8 cellular contexts compared by ENCODE assay signal in the genomic region with DNA sequence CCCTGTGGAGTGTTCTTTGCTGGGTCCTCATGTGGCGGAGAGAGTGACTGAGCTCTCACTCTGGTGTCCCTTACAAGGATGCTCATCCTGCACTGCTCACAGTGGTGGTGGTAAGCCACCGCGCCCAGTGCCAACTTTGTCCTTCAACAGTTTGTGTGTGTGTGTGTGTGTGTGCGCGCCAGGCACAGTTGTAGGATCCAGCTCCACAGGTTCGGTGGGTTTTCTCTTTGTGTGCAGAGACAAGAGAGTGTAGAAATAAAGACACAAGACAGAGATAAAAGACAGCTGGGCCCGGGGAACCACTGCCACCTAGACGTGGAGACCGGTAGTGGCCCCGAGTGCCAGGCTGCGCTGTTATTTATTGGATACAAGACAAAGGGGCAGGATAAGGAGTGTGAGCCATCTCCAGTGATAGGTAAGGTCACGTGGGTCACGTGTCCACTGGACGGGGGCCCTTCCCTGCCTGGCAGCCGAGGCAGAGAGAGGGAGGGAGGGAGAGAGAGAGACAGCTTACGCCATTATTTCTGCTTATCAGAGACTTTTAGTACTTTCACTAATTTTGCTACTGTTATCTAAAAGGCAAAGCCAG. TPM values are rescaled to one million over a fixed set of nuclear protein-coding genes. Genes with fewer than 3 reads are reported as not detected.
DNase-seq lines count a peak whose midpoint lies in the region; TF ChIP-seq lines count a peak whose summit lies in the region.
"Not testable (repeated sequence)": the region's sequence is repeated elsewhere in the genome, so short reads cannot be mapped to it uniquely, and the experiment has no call there.

No MANE protein-coding gene starts in this region.

- not testable (repeated sequence) for H3K4me1 ChIP-seq in BE2C; mesodermal cell (ENCODE audit: control insufficient read depth, insufficient read depth, low read length, poor library complexity, severe bottlenecking)

- H3K27ac Mint-ChIP-seq in T-helper 2 cell treated with Interferon-gamma antibody and Interleukin-4, amounts not matched to agents 5 μg/mL and 100 μg/mL, for 36 hours: peak overlapping the region; percentile 92

- not testable (repeated sequence) for H3K36me3 ChIP-seq in BE2C; mesodermal cell (ENCODE audit: control insufficient read depth, insufficient read depth, low read length)

- H3K36me3 Mint-ChIP-seq in T-helper 2 cell treated with Interferon-gamma antibody and Interleukin-4, amounts not matched to agents 5 μg/mL and 100 μg/mL, for 36 hours (ENCODE audit: low read depth): not testable (repeated sequence)

- H3K27me3 ChIP-seq in BE2C: not testable (repeated sequence)

- TF ChIP-seq CTCF in BE2C (IDR thresholded peaks at IDR 0.05; ENCODE audit: low read depth, low read length) (peak; percentile 70), fibroblast of mammary gland (conservative IDR thresholded peaks at IDR 0.05; ENCODE audit: control insufficient read depth, insufficient read depth, low read depth, low read length) (peak; percentile 54)

- H3K9me3 ChIP-seq in BE2C; mesodermal cell (ENCODE audit: control insufficient read depth, low read length): not testable (repeated sequence)

- H3K4me1 Mint-ChIP-seq in T-helper 2 cell treated with Interferon-gamma antibody and Interleukin-4, amounts not matched to agents 5 μg/mL and 100 μg/mL, for 36 hours (ENCODE audit: low read depth): not testable (repeated sequence)

- H3K9me3 Mint-ChIP-seq in T-helper 2 cell treated with Interferon-gamma antibody and Interleukin-4, amounts not matched to agents 5 μg/mL and 100 μg/mL, for 36 hours: not testable (repeated sequence)

- peak overlapping the region; percentile 35 for H3K4me3 ChIP-seq in BE2C (ENCODE audit: low read depth, low read length)
- H3K4me3 ChIP-seq in fibroblast of mammary gland (ENCODE audit: control insufficient read depth, low read depth, low read length); mesodermal cell (ENCODE audit: extremely low read depth, insufficient read depth, low read length, poor library complexity, severe bottlenecking): not testable (repeated sequence)

- H3K4me3 Mint-ChIP-seq in T-helper 2 cell treated with Interferon-gamma antibody and Interleukin-4, amounts not matched to agents 5 μg/mL and 100 μg/mL, for 36 hours: peak overlapping the region; percentile 74

- WGBS in mesodermal cell (ENCODE audit: insufficient coverage in 2 of 2), 2 experiments: 52 to 55% methylated on average over 9 to 14 of the region's 16 CpGs

- not testable (repeated sequence) for H3K27me3 Mint-ChIP-seq in T-helper 2 cell treated with Interferon-gamma antibody and Interleukin-4, amounts not matched to agents 5 μg/mL and 100 μg/mL, for 36 hours (ENCODE audit: low read depth)

- DNase-seq in BE2C: peak; percentile 87
- DNase-seq in HCEC 1CT: peak; percentile 15
- peak; percentile 85 for DNase-seq in NCI-H2171 treated with DMSO at 0.1 percent for 48 hours (lab: John Stamatoyannopoulos, UW)
- peak; percentile 73 for DNase-seq in T-helper 2 cell treated with Interferon-gamma antibody and Interleukin-4, amounts not matched to agents 5 μg/mL and 100 μg/mL, for 36 hours (ENCODE audit: low spot score)
- DNase-seq in activated naive CD4-positive, alpha-beta T cell treated with Interleukin-2 at 50 U/mL for 16 hours: peak; percentile 79
- peak; percentile 57 for DNase-seq in fibroblast of mammary gland (ENCODE audit: low read depth)
- DNase-seq in stimulated activated CD4-positive, alpha-beta T cell treated with anti-CD3 and anti-CD28 coated beads, Interleukin-4, amount 100 ng/mL, for 24 hours: peak; percentile 78

- peak overlapping the region; percentile 36 for H3K27ac ChIP-seq in mesodermal cell (ENCODE audit: low read depth, low read length, severe bottlenecking)

RNA-seq across cellular contexts. Expression of a gene that starts 7.1 kb away (rescaled TPM):
- 88.1 TPM for polyA plus RNA-seq in BE2C (2012; ENCODE audit: insufficient read depth, insufficient read length, low read depth)
- 34.4 TPM for polyA plus RNA-seq in mesodermal cell (2013, experiment 1 of 2)
- polyA plus RNA-seq in mesodermal cell (2013, experiment 2 of 2): 30.2 TPM

RNA-seq across cellular contexts. Expression of a gene that starts 33.3 kb away (rescaled TPM):
- 129 TPM for polyA plus RNA-seq in BE2C (2012; ENCODE audit: insufficient read depth, insufficient read length, low read depth)
- polyA plus RNA-seq in mesodermal cell (2013, experiment 1 of 2): 29.3 TPM
- polyA plus RNA-seq in mesodermal cell (2013, experiment 2 of 2): 23.8 TPM

RNA-seq across cellular contexts. Expression of a gene that starts 35.6 kb away (rescaled TPM):
- 6.4 TPM for polyA plus RNA-seq in BE2C (2012; ENCODE audit: insufficient read depth, insufficient read length, low read depth)
- polyA plus RNA-seq in mesodermal cell (2013, experiment 1 of 2): 9.3 TPM
- 8.6 TPM for polyA plus RNA-seq in mesodermal cell (2013, experiment 2 of 2)

RNA-seq across cellular contexts. Expression of a gene that starts 55.4 kb away (rescaled TPM):
- 20.1 TPM for polyA plus RNA-seq in BE2C (2012; ENCODE audit: insufficient read depth, insufficient read length, low read depth)
- polyA plus RNA-seq in mesodermal cell (2013, experiment 1 of 2): 0.48 TPM
- polyA plus RNA-seq in mesodermal cell (2013, experiment 2 of 2): 0.51 TPM

Comparison
In these comparisons a context has a peak if more than half of its experiments do, and no peak if none do; other contexts are left out.
1. DNase-seq: peak in every context shown above with its lines; median percentile 87 in BE2C; 85 in NCI-H2171 treated with DMSO at 0.1 percent for 48 hours; 79 in activated naive CD4-positive, alpha-beta T cell treated with Interleukin-2 at 50 U/mL for 16 hours; 78 in stimulated activated CD4-positive, alpha-beta T cell treated with anti-CD3 and anti-CD28 coated beads, Interleukin-4, amount 100 ng/mL, for 24 hours; 73 in T-helper 2 cell treated with Interferon-gamma antibody and Interleukin-4, amounts not matched to agents 5 μg/mL and 100 μg/mL, for 36 hours; 57 in fibroblast of mammary gland; 15 in HCEC 1CT.